Comparison of ENCODE assay signal across 37 cellular contexts in genomic region chr10:103254113-103254512, GRCh38. TPM values are rescaled to one million over a fixed set of nuclear protein-coding genes. Genes with fewer than 3 reads are reported as not detected.
"Had no signal": no experiment of that assay in that cellular context is flagged by ENCODE, and none has a peak within 500 bp of the region (broad histone marks: within the 10 kb centered on the region; RNA-seq: fewer than 3 reads in every experiment).

No MANE protein-coding gene starts in this region.

- H3K27me3 ChIP-seq: adrenal gland, body of pancreas, brain microvascular endothelial cell, breast epithelium had no signal

- H3K4me3 ChIP-seq: adrenal gland, body of pancreas, breast epithelium had no signal

- H3K27ac ChIP-seq: adrenal gland, body of pancreas, brain microvascular endothelial cell, breast epithelium, VCaP had no signal

- H3K4me1 Mint-ChIP-seq: activated B cell treated with CpG ODN at 0.5 μM for 24 hours; activated naive CD8-positive, alpha-beta T cell treated with anti-CD3 and anti-CD28 coated beads for 36 hours had no signal

- H3K27me3 Mint-ChIP-seq: activated CD4-positive, alpha-beta memory T cell treated with anti-CD3 and anti-CD28 coated beads for 36 hours; activated CD8-positive, alpha-beta T cell treated with anti-CD3 and anti-CD28 coated beads for 36 hours; T-helper 17 cell had no signal

- H3K4me1 ChIP-seq: adrenal gland, body of pancreas, breast epithelium had no signal

- H3K4me3 Mint-ChIP-seq: activated B cell treated with CpG ODN at 0.5 μM for 24 hours; activated CD4-positive, alpha-beta memory T cell treated with anti-CD3 and anti-CD28 coated beads for 36 hours; activated CD4-positive, alpha-beta T cell treated with anti-CD3 and anti-CD28 coated beads, Interleukin-2, amount 10 ng/mL, durations not matched to agents 24 days and 14 days; activated CD8-positive, alpha-beta T cell treated with anti-CD3 and anti-CD28 coated beads for 36 hours; activated naive CD4-positive, alpha-beta T cell treated with anti-CD3 and anti-CD28 coated beads for 36 hours; activated naive CD8-positive, alpha-beta T cell treated with anti-CD3 and anti-CD28 coated beads for 36 hours; activated T-cell treated with anti-CD3 and anti-CD28 coated beads, Interleukin-2, amount 50 U/mL, for 4 hours; activated T-cell treated with anti-CD3 and anti-CD28 coated beads, Interleukin-2, amount 50 U/mL, for 72 hours; activated T-helper 1 cell treated with anti-CD3 and anti-CD28 coated beads, Interleukin-12 subunit alpha, Interleukin-12 subunit beta, Interleukin-2, Interleukin-4 antibody, amounts not matched to agents 30 ng/mL and 10 ng/mL and 1 ng/mL, durations not matched to agents 14 hours and 24 hours and 36 hours; activated T-helper 17 cell treated with anti-CD3 and anti-CD28 coated beads, Interleukin-2, amount 50 U/mL, for 72 hours; T-helper 17 cell had no signal

- DNase-seq: activated B cell treated with CpG ODN at 0.5 μM for 24 hours; activated CD4-positive, alpha-beta memory T cell treated with anti-CD3 and anti-CD28 coated beads for 36 hours; activated CD4-positive, alpha-beta T cell treated with anti-CD3 and anti-CD28 coated beads for 4 hours; activated CD4-positive, alpha-beta T cell treated with anti-CD3 and anti-CD28 coated beads, Interleukin-2, amount 10 ng/mL, durations not matched to agents 24 days and 14 days; activated CD4-positive, alpha-beta T cell treated with anti-CD3 and anti-CD28 coated beads, Interleukin-2, amount 50 U/mL, for 1 hour; activated CD4-positive, alpha-beta T cell treated with anti-CD3 and anti-CD28 coated beads, Interleukin-2, amount 50 U/mL, for 4 hours; activated CD4-positive, CD25-positive, alpha-beta regulatory T cell treated with anti-CD3 and anti-CD28 coated beads, Interleukin-2, amount 50 U/mL, for 72 hours; activated CD8-positive, alpha-beta memory T cell treated with anti-CD3 and anti-CD28 coated beads, Interleukin-2, amount 50 U/mL, for 4 hours; activated CD8-positive, alpha-beta T cell treated with anti-CD3 and anti-CD28 coated beads for 36 hours; activated effector memory CD4-positive, alpha-beta T cell treated with anti-CD3 and anti-CD28 coated beads, Interleukin-2, amount 50 U/mL, for 16 hours; activated gamma-delta T cell treated with Interleukin-2 at 50 U/mL for 16 hours; activated naive CD4-positive, alpha-beta T cell; activated naive CD4-positive, alpha-beta T cell treated with anti-CD3 and anti-CD28 coated beads for 36 hours; activated naive CD4-positive, alpha-beta T cell treated with anti-CD3 and anti-CD28 coated beads, Interleukin-2, amount 50 U/mL, for 16 hours; activated naive CD8-positive, alpha-beta T cell treated with anti-CD3 and anti-CD28 coated beads for 36 hours; activated T-cell treated with anti-CD3 and anti-CD28 coated beads for 4 hours; activated T-cell treated with anti-CD3 and anti-CD28 coated beads, Interleukin-2, amount 50 U/mL, for 1 hour; activated T-cell treated with anti-CD3 and anti-CD28 coated beads, Interleukin-2, amount 50 U/mL, for 4 hours; activated T-cell treated with anti-CD3 and anti-CD28 coated beads, Interleukin-2, amount 50 U/mL, for 72 hours; adrenal gland; amniotic stem cell; aorta; body of pancreas; brain microvascular endothelial cell; central memory CD4-positive, alpha-beta T cell; cerebellar nuclear complex; T-helper 17 cell; T1000 had no signal

- H3K36me3 ChIP-seq: adrenal gland, brain microvascular endothelial cell, breast epithelium had no signal

- H3K27ac Mint-ChIP-seq: activated B cell treated with CpG ODN at 0.5 μM for 24 hours; activated CD4-positive, alpha-beta memory T cell treated with anti-CD3 and anti-CD28 coated beads for 36 hours; activated CD4-positive, alpha-beta T cell treated with anti-CD3 and anti-CD28 coated beads, Interleukin-2, amount 10 ng/mL, durations not matched to agents 24 days and 14 days; activated CD8-positive, alpha-beta T cell treated with anti-CD3 and anti-CD28 coated beads for 36 hours; activated naive CD4-positive, alpha-beta T cell treated with anti-CD3 and anti-CD28 coated beads for 36 hours; activated naive CD4-positive, alpha-beta T cell treated with anti-CD3 and anti-CD28 coated beads, Interleukin-2, amount 50 U/mL, for 72 hours; activated naive CD8-positive, alpha-beta T cell treated with anti-CD3 and anti-CD28 coated beads for 36 hours; activated T-cell treated with anti-CD3 and anti-CD28 coated beads, Interleukin-2, amount 50 U/mL, for 72 hours; activated T-helper 1 cell treated with anti-CD3 and anti-CD28 coated beads, Interleukin-12 subunit alpha, Interleukin-12 subunit beta, Interleukin-2, Interleukin-4 antibody, amounts not matched to agents 30 ng/mL and 10 ng/mL and 1 ng/mL, durations not matched to agents 14 hours and 24 hours and 36 hours; activated T-helper 17 cell treated with anti-CD3 and anti-CD28 coated beads, Interleukin-2, amount 50 U/mL, for 72 hours had no signal

- H3K9me3 Mint-ChIP-seq: activated naive CD4-positive, alpha-beta T cell treated with anti-CD3 and anti-CD28 coated beads for 36 hours had no signal

- ATAC-seq: activated CD8-positive, alpha-beta T cell treated with anti-CD3 and anti-CD28 coated beads for 36 hours; activated T-cell treated with anti-CD3 and anti-CD28 coated beads, Interleukin-2, amount 50 U/mL, for 4 hours; body of pancreas; T-helper 17 cell had no signal

- H3K9me3 ChIP-seq: adrenal gland, body of pancreas had no signal

RNA-seq across cellular contexts. Expression of gene RPEL1, which starts 8.4 kb away (rescaled TPM):
- total RNA-seq: activated B cell treated with CpG ODN at 0.5 μM for 24 hours; activated CD4-positive, alpha-beta T cell treated with anti-CD3 and anti-CD28 coated beads, Interleukin-2, amount 10 ng/mL, durations not matched to agents 24 days and 14 days; activated CD8-positive, alpha-beta T cell treated with anti-CD3 and anti-CD28 coated beads for 36 hours; activated naive CD4-positive, alpha-beta T cell treated with anti-CD3 and anti-CD28 coated beads, Interleukin-2, amount 50 U/mL, for 72 hours; activated T-helper 1 cell treated with anti-CD3 and anti-CD28 coated beads, Interleukin-12 subunit alpha, Interleukin-12 subunit beta, Interleukin-2, Interleukin-4 antibody, amounts not matched to agents 30 ng/mL and 10 ng/mL and 1 ng/mL, durations not matched to agents 14 hours and 24 hours and 36 hours; activated T-helper 17 cell treated with anti-CD3 and anti-CD28 coated beads, Interleukin-2, amount 50 U/mL, for 72 hours; adrenal gland; aorta; astrocyte; body of pancreas; cardiac septum; chondrocyte; T-helper 17 cell; T-helper 2 cell treated with Interferon-gamma antibody and Interleukin-4, amounts not matched to agents 100 ng/mL and 5 ng/mL, for 36 hours had no signal
- polyA plus RNA-seq: aorta had no signal

RNA-seq across cellular contexts. Expression of gene INA, which starts 22.8 kb away (rescaled TPM):
- total RNA-seq: activated B cell treated with CpG ODN at 0.5 μM for 24 hours, aorta, breast epithelium, T-helper 17 cell had no signal
